17 cellular contexts compared by ENCODE assay signal in genomic region chr1:36739703-36740289, GRCh38.
"Had no signal": no experiment of that assay in that cellular context is flagged by ENCODE, and none has a peak within 500 bp of the region (broad histone marks: within the 10 kb centered on the region; RNA-seq: fewer than 3 reads in every experiment).

No MANE protein-coding gene starts in this region.

- DNase-seq: effector memory CD8-positive, alpha-beta T cell; foreskin melanocyte; heart left ventricle; hippocampal formation; kidney glomerular epithelial cell; mucosa of descending colon; naive thymus-derived CD8-positive, alpha-beta T cell; nucleus accumbens; pancreas; right cardiac atrium; stimulated activated CD4-positive, alpha-beta T cell treated with anti-CD3 and anti-CD28 coated beads, Interleukin-15, amount 100 ng/mL, for 24 hours; stimulated activated CD4-positive, alpha-beta T cell treated with anti-CD3 and anti-CD28 coated beads, Interleukin-1b, Interleukin-23, amount 100 ng/mL, for 48 hours; stimulated activated CD4-positive, alpha-beta T cell treated with anti-CD3 and anti-CD28 coated beads, Interleukin-4, amount 100 ng/mL, for 24 hours had no signal

- H3K27ac ChIP-seq: heart left ventricle, neural progenitor cell, pancreas, tibial artery, upper lobe of left lung had no signal

- ATAC-seq: effector memory CD8-positive, alpha-beta T cell; heart left ventricle; mucosa of descending colon; naive thymus-derived CD8-positive, alpha-beta T cell; pancreas; stimulated activated memory B cell treated with anti-CD40 and anti-IgM and Interleukin-4, amounts not matched to agents 10 μg/mL and 1 μg/mL and 100 μg/mL, for 72 hours had no signal

- H3K4me3 ChIP-seq: heart left ventricle, mucosa of descending colon, neural progenitor cell, pancreas, tibial artery, upper lobe of left lung had no signal
